In the genomic region with DNA sequence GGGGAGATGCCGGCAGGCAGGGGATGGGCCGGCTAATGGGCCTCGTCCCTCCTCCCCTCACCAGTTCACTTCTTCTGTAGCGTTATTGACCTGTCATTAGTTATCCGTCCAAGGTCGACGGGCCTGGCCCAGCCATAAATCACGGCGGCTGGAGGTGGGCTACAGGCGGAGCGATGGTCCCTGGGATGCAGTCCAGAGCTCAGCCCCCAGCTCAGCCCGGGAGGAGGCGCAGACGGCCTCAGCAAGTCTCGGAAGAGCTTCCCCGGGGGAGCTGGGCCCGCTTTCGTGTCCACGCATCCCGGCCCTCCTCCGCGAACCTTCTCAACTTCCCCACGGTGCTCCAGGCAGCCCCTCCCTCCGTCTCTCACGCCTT, we compare ENCODE assay signal across 8 cellular contexts. TPM values are rescaled to one million over a fixed set of nuclear protein-coding genes. Genes with fewer than 3 reads are reported as not detected.
DNase-seq lines count a peak whose midpoint lies in the region; ATAC-seq and TF ChIP-seq lines count a peak whose summit lies in the region.

No MANE protein-coding gene starts in this region.

- H3K4me1 Mint-ChIP-seq in central memory CD8-positive, alpha-beta T cell = peaks cover 11% of the 10 kb centered on the region
- peaks cover 0 to 21% (median 12%) of the 10 kb centered on the region in 7 donors for H3K4me1 Mint-ChIP-seq in naive thymus-derived CD4-positive, alpha-beta T cell

- dilution Hi-C loops in IMR-90 (cut with HindIII; ENCODE audit: low sequenced_read_pairs, unreplicated experiment) = no loop called here

- no TSS peak for BruUV-seq in IMR-90 (replicated peaks; lab: Mats Ljungman, UMichigan)

- DNase-seq in BJ (ENCODE audit: low read depth) (no peak), IMR-90 (no peak), AG08396 (ENCODE audit: low spot score) (no peak), NCI-H69 (lab: John Stamatoyannopoulos, UW) (no peak), MV-4-11 (lab: John Stamatoyannopoulos, UW) (no peak)
- DNase-seq in central memory CD8-positive, alpha-beta T cell (ENCODE audit: low spot score in 2 of 2) = no peak
- DNase-seq in naive thymus-derived CD4-positive, alpha-beta T cell = no peak
- no peak for DNase-seq in stimulated activated CD8-positive, alpha-beta memory T cell treated with anti-CD3 and anti-CD28 coated beads, Interleukin-4, amount 100 ng/mL, for 48 hours

- H3K4me3 ChIP-seq in BJ (ENCODE audit: low read depth, low read length) = peak overlapping the region; percentile 71
- 0 out of 2 replicates have a peak overlapping the region, but pooled peaks have one; percentile 40 for H3K4me3 ChIP-seq in IMR-90 (ENCODE audit: insufficient read depth, low read depth, low read length)
- H3K4me3 ChIP-seq in naive thymus-derived CD4-positive, alpha-beta T cell (ENCODE audit: low read length) = peak overlapping the region; percentile 69

- TF ChIP-seq CTCF in BJ (IDR thresholded peaks at IDR 0.05; ENCODE audit: insufficient read depth, low read depth, low read length) = no peak
- no peak for TF ChIP-seq CTCF in IMR-90 (conservative IDR thresholded peaks at IDR 0.05; ENCODE audit: low read depth, low read length)

- CTCF ChIA-PET in BJ (lab: Yijun Ruan, JAX) = interaction anchor here (0.6 to 7.8 kb wide), 30 partner anchors 8 to 518 kb away, joined by 3 to 115 read pairs (median 4); a partner anchor contains a TSS
- CTCF ChIA-PET in IMR-90 (lab: Yijun Ruan, JAX) = interaction anchor here (0.6 to 2.5 kb wide), 3 partner anchors 42 to 356 kb away, joined by 3 to 16 read pairs (median 5); no protein-coding TSS in a partner anchor
- CTCF ChIA-PET in naive thymus-derived CD4-positive, alpha-beta T cell (lab: Charles Lee) = interaction anchor here (0.6 to 5.6 kb wide), 5 partner anchors 11 to 387 kb away, joined by 3 to 37 read pairs (median 3); no protein-coding TSS in a partner anchor

- H2BK120ac ChIP-seq in IMR-90 (ENCODE audit: low read depth, low read length) = no peak overlapping the region

- in situ Hi-C loops in IMR-90 (cut with MboI; ENCODE audit: low sequenced_read_pairs) = no loop called here

- H3K27me3 ChIP-seq in BJ (ENCODE audit: control insufficient read depth, insufficient read depth, low read length) (peaks cover 30% of the 10 kb centered on the region), IMR-90 (ENCODE audit: control insufficient read depth, insufficient read depth, low read length) (peaks cover 46% of the 10 kb centered on the region)
- H3K27me3 ChIP-seq in naive thymus-derived CD4-positive, alpha-beta T cell (ENCODE audit: control insufficient read depth in 2 of 2, insufficient read depth in 2 of 2, low read length in 2 of 2) = peaks cover 0 to 10% of the 10 kb centered on the region in 2 donors

- no peaks in the 10 kb centered on the region for H3K79me1 ChIP-seq in IMR-90 (ENCODE audit: low read depth in 1 of 2, low read length in 2 of 2)

- H3K36me3 ChIP-seq in BJ (ENCODE audit: control insufficient read depth, insufficient read depth, low read length) (no peaks in the 10 kb centered on the region), IMR-90 (ENCODE audit: control insufficient read depth, insufficient read depth, low read length) (no peaks in the 10 kb centered on the region)
- no peaks in the 10 kb centered on the region for H3K36me3 ChIP-seq in naive thymus-derived CD4-positive, alpha-beta T cell (ENCODE audit: control insufficient read depth in 2 of 3, insufficient read depth in 3 of 3, low read length in 3 of 3)

- POLR2A ChIA-PET in BJ (lab: Charles Lee) (interaction anchor here (0.6 kb wide), 1 partner anchor 135 kb away, joined by 4 read pairs; no protein-coding TSS in a partner anchor), IMR-90 (lab: Charles Lee; ENCODE audit: unreplicated experiment) (no interaction called here)
- POLR2A ChIA-PET in naive thymus-derived CD4-positive, alpha-beta T cell (lab: Charles Lee) = no interaction called here

- H4K20me1 ChIP-seq in IMR-90 (ENCODE audit: insufficient read depth, low read length) = no peaks in the 10 kb centered on the region

- WGBS in IMR-90 (ENCODE audit: extremely low coverage in 2 of 2, insufficient read length in 1 of 2), 2 experiments = 5% methylated on average over 7 of the region's 25 CpGs; no CpG with 5 or more reads in 1 of the 2 experiments

- H3K56ac ChIP-seq in IMR-90 (ENCODE audit: extremely low read depth, insufficient read depth, low read length) = no peak overlapping the region

- H2AK9ac ChIP-seq in IMR-90 (replicated peaks; ENCODE audit: low read depth, low read length, poor library complexity) = peak overlapping the region; percentile 21

- no peak overlapping the region for H2BK5ac ChIP-seq in IMR-90 (ENCODE audit: low read depth, low read length, poor library complexity, severe bottlenecking)

- no peak overlapping the region for H3K14ac ChIP-seq in IMR-90 (replicated peaks; ENCODE audit: low read depth, low read length)

- peak overlapping the region; percentile 61 to 72; a peak in 2 of 4 replicates for H4K8ac ChIP-seq in IMR-90 (ENCODE audit: low read depth in 2 of 2, low read length in 2 of 2)

- peaks cover 4% of the 10 kb centered on the region for H3K36me3 Mint-ChIP-seq in central memory CD8-positive, alpha-beta T cell (ENCODE audit: insufficient read depth)
- H3K36me3 Mint-ChIP-seq in naive thymus-derived CD4-positive, alpha-beta T cell = peaks cover 0 to 6% (median 0%) of the 10 kb centered on the region in 5 donors

- peaks cover 7% of the 10 kb centered on the region for H3K9me3 ChIP-seq in IMR-90 (ENCODE audit: control insufficient read depth, insufficient read depth, low read length)
- H3K9me3 ChIP-seq in naive thymus-derived CD4-positive, alpha-beta T cell (ENCODE audit: control insufficient read depth in 2 of 3, low read length in 3 of 3) = no peaks in the 10 kb centered on the region

- H3K9ac ChIP-seq in IMR-90 (ENCODE audit: low read depth, low read length) = no peak overlapping the region

- no peak overlapping the region; the same call in 1 of the 2 replicates for H3K4ac ChIP-seq in IMR-90 (ENCODE audit: low read depth, low read length)

- H3K4me3 Mint-ChIP-seq in central memory CD8-positive, alpha-beta T cell = peak overlapping the region; percentile 71
- H3K4me3 Mint-ChIP-seq in naive thymus-derived CD4-positive, alpha-beta T cell = peak overlapping the region; percentile 50 to 80 (median 74)

- no peak overlapping the region for H3K18ac ChIP-seq in IMR-90 (ENCODE audit: low read depth, low read length)

- H4K5ac ChIP-seq in IMR-90 (ENCODE audit: low read depth, low read length) = no peak overlapping the region

- H3K4me2 ChIP-seq in IMR-90 (ENCODE audit: low read depth, low read length) = peak overlapping the region; percentile 81

- intact Hi-C loops in IMR-90 (cut with micrococcal nuclease) = no loop called here
- intact Hi-C loops in naive thymus-derived CD4-positive, alpha-beta T cell (cut with micrococcal nuclease) = no loop called here

- no peak overlapping the region for H3K23ac ChIP-seq in IMR-90 (ENCODE audit: low read depth, low read length)

- H3K27me3 Mint-ChIP-seq in central memory CD8-positive, alpha-beta T cell = peaks cover 57% of the 10 kb centered on the region
- H3K27me3 Mint-ChIP-seq in naive thymus-derived CD4-positive, alpha-beta T cell = peaks cover 35 to 52% (median 49%) of the 10 kb centered on the region in 5 donors

- no peak overlapping the region for H3K27ac ChIP-seq in IMR-90 (ENCODE audit: insufficient read depth, low read length)
- no peak overlapping the region for H3K27ac ChIP-seq in naive thymus-derived CD4-positive, alpha-beta T cell (ENCODE audit: low read depth, low read length)

- no peak for TF ChIP-seq POLR2A in IMR-90 (IDR thresholded peaks at IDR 0.05; ENCODE audit: low read depth, low read length)

- no peak overlapping the region for H3K27ac Mint-ChIP-seq in central memory CD8-positive, alpha-beta T cell (ENCODE audit: low read depth)
- no peak overlapping the region for H3K27ac Mint-ChIP-seq in naive thymus-derived CD4-positive, alpha-beta T cell

- no peak overlapping the region for H2AK5ac ChIP-seq in IMR-90 (ENCODE audit: low read depth, low read length)

- H2BK20ac ChIP-seq in IMR-90 (ENCODE audit: low read depth, low read length) = no peak overlapping the region

- TF ChIP-seq RAD21 in IMR-90 (IDR thresholded peaks at IDR 0.05; ENCODE audit: low read length) = no peak

- H2AFZ ChIP-seq in IMR-90 (replicated peaks; ENCODE audit: low read length, poor library complexity) = peak overlapping the region; percentile 97

- H3K9me1 ChIP-seq in IMR-90 (ENCODE audit: insufficient read depth, low read length) = no peaks in the 10 kb centered on the region; the same call in 1 of the 2 replicates

- no peak overlapping the region for H2BK15ac ChIP-seq in IMR-90 (ENCODE audit: low read depth, low read length)

- no peaks in the 10 kb centered on the region for H3K9me3 Mint-ChIP-seq in central memory CD8-positive, alpha-beta T cell
- peaks cover 0 to 2% (median 0%) of the 10 kb centered on the region in 11 donors for H3K9me3 Mint-ChIP-seq in naive thymus-derived CD4-positive, alpha-beta T cell

- peaks cover 6% of the 10 kb centered on the region for H3K4me1 ChIP-seq in IMR-90 (ENCODE audit: control insufficient read depth, insufficient read depth, low read length)
- H3K4me1 ChIP-seq in naive thymus-derived CD4-positive, alpha-beta T cell (ENCODE audit: control insufficient read depth in 2 of 2, insufficient read depth in 2 of 2, low read length in 2 of 2) = peaks cover 4 to 17% of the 10 kb centered on the region in 2 donors

- ATAC-seq in IMR-90 (ENCODE audit: low read depth) = no peak
- no peak for ATAC-seq in central memory CD8-positive, alpha-beta T cell (replicated peaks; ENCODE audit: extremely low read depth, poor library complexity, severe bottlenecking)
- ATAC-seq in naive thymus-derived CD4-positive, alpha-beta T cell = no peak

- no peak overlapping the region for H4K91ac ChIP-seq in IMR-90 (ENCODE audit: insufficient read depth, low read depth, low read length)

TF ChIP-seq in IMR-90, 13 proteins besides CTCF, POLR2A, EP300 and RAD21 (continues in another document):
- TF ChIP-seq CEBPB (IDR thresholded peaks at IDR 0.05; ENCODE audit: low read depth, low read length) = no peak

RNA-seq across cellular contexts. Expression of a gene that starts 18.6 kb away (rescaled TPM):
- 18.8 and 31.3 TPM in 2 replicates for polyA plus RNA-seq in BJ (2011; rRNA removed)
- polyA minus RNA-seq in BJ (2011; rRNA and poly(A)+ RNA removed) = 29.0 and 53.3 TPM in 2 replicates
- 6.1 and 6.3 TPM in 2 replicates for total RNA-seq in IMR-90 (2012; rRNA removed)
- 23.7 TPM in 2 replicates for polyA plus RNA-seq in IMR-90 (2012; rRNA removed)
- 15.7 and 21.1 TPM in 2 replicates for polyA plus RNA-seq in IMR-90 (2012; cell fraction: cytosol; rRNA removed)
- 57.9 and 115 TPM in 2 replicates for polyA plus RNA-seq in IMR-90 (2012; cell fraction: nucleus; rRNA removed; ENCODE audit: low replicate concordance)
- total RNA-seq in naive thymus-derived CD4-positive, alpha-beta T cell = 10 to 100 TPM; 34.9 to 65.8 (median 38.8) TPM
- polyA plus RNA-seq in naive thymus-derived CD4-positive, alpha-beta T cell = 10 to 100 TPM; 16.4 to 18.9 TPM

RNA-seq across cellular contexts. Expression of a gene that starts 18.7 kb away (rescaled TPM):
- 46.4 and 51.9 TPM in 2 replicates for polyA plus RNA-seq in BJ (2011; rRNA removed)
- polyA minus RNA-seq in BJ (2011; rRNA and poly(A)+ RNA removed) = 7.7 and 13.1 TPM in 2 replicates
- total RNA-seq in IMR-90 (2012; rRNA removed) = 59.1 and 113 TPM in 2 replicates
- polyA plus RNA-seq in IMR-90 (2012; rRNA removed) = 66.1 and 73.7 TPM in 2 replicates
- polyA plus RNA-seq in IMR-90 (2012; cell fraction: cytosol; rRNA removed) = 44.0 and 79.1 TPM in 2 replicates
- polyA plus RNA-seq in IMR-90 (2012; cell fraction: nucleus; rRNA removed; ENCODE audit: low replicate concordance) = 13.5 and 48.7 TPM in 2 replicates
- total RNA-seq in naive thymus-derived CD4-positive, alpha-beta T cell = 1 to 10 TPM in 3 of 5 experiments, under 1 TPM in 2; 0.64 to 3.6 (median 1.3) TPM
- polyA plus RNA-seq in naive thymus-derived CD4-positive, alpha-beta T cell = 1 to 10 TPM; 2.4 to 2.6 TPM

Comparison
In these comparisons a context has a peak if more than half of its experiments do, and no peak if none do; other contexts are left out.
1. RNA of a gene that starts 18.7 kb away (polyA plus RNA-seq): 13.5 to 79.1 TPM in IMR-90 and 46.4 to 51.9 TPM in BJ; 2.4 to 2.6 TPM in naive thymus-derived CD4-positive, alpha-beta T cell; every median in the first group is over 4 times any median in the second.
2. Peak in every context shown above with its lines, with median percentiles within 50 percentile points of each other: H3K4me3 ChIP-seq.